23 cellular contexts compared by ENCODE assay signal in the genomic region with DNA sequence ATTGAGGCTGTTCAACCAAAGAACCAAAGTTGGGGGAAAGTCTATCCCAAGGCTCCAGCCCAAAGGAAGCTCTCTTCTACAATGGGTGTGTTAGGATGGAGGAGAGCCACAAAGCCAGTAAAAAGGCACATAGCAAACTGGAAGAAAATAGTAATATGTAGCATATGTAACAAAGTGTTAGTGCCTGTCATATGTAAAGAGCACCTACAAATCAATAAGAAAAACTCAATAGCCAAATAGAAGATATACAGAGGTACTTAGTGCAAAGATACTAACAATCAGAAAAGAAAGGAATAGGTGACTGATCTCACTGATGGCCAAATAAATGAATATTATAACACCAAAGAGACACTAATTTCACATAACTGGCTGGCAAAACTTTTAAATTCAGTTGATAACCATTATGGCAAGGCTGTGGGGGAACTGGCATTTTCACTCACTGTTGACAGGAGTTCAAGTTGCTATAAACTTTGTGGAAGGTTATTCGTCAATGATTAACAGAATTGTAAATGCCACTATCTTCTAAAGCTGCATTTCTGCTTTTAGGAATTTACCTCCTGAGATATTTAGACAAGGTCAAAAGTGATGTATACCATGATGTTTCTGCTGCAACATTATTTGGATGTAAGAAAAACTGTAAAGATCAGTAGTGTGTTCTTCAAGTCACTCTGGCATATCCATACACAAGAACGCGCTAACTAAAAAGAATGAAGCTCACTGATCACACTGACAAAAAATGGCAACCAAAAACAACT.
A peak's percentile ranks its signal among the peaks of the same experiment; 100 is the strongest.
DNase-seq lines count a peak whose midpoint lies in the region; ATAC-seq, FAIRE-seq and TF ChIP-seq lines count a peak whose summit lies in the region.
"Had no signal": no experiment of that assay in that cellular context is flagged by ENCODE, and none has a peak within 500 bp of the region (broad histone marks: within the 10 kb centered on the region; RNA-seq: fewer than 3 reads in every experiment).

No MANE protein-coding gene starts in this region.

- peaks cover 27% of the 10 kb centered on the region for H3K4me1 Mint-ChIP-seq in GM23338

- in situ Hi-C loops in K562 (cut with MboI): no loop called here

- peaks cover 7% of the 10 kb centered on the region; the same call in 1 of the 2 replicates for H3F3A ChIP-seq in GM23338 (replicated peaks; ENCODE audit: low read depth)

- H3K4me2 ChIP-seq in GM23338 (peak overlapping the region; percentile 68; the same call in 1 of the 2 replicates), K562 (ENCODE audit: insufficient read depth, low read length) (no peak overlapping the region)

- H3K27me3 ChIP-seq in GM23338 (ENCODE audit: insufficient read depth): no peaks in the 10 kb centered on the region
- H3K27me3 ChIP-seq in K562 (ENCODE audit: control insufficient read depth in 2 of 2, insufficient read depth in 2 of 2, low read length in 2 of 2): peaks cover 17 to 29% of the 10 kb centered on the region in 2 experiments
- no peaks in the 10 kb centered on the region for H3K27me3 ChIP-seq in right lobe of liver
- H3K27me3 ChIP-seq in stomach: no peaks in the 10 kb centered on the region
- H3K27me3 ChIP-seq: BE2C had no signal

- DNase-seq in GM23338 (ENCODE audit: low spot score): no peak
- no peak for DNase-seq in K562 (ENCODE audit: extremely low read depth in 1 of 4, low spot score in 3 of 4)
- DNase-seq in right lobe of liver: no peak
- DNase-seq in stomach: no peak
- DNase-seq in stimulated activated CD8-positive, alpha-beta memory T cell treated with anti-CD3 and anti-CD28 coated beads, Interleukin-4, amount 100 ng/mL, for 48 hours: no peak
- DNase-seq in DMS 273 (lab: John Stamatoyannopoulos, UW; ENCODE audit: unreplicated experiment): no peak
- DNase-seq: BE2C; CD4-positive, CD25-positive, alpha-beta regulatory T cell; COR-L47; GF-D8; HFFc6; IMR-90; Karpas-422; NCI-H1417 treated with DMSO at 0.1 percent for 48 hours; NCI-H187 treated with DMSO at 0.1 percent for 48 hours; NCI-H2227 treated with DMSO at 0.1 percent for 48 hours; NCI-H510A treated with DMSO at 0.1 percent for 48 hours; NCI-H774; OCI-M1; SHP77 had no signal

- no peaks in the 10 kb centered on the region for H3K36me3 Mint-ChIP-seq in GM23338 (ENCODE audit: low read depth)
- H3K36me3 Mint-ChIP-seq: CD4-positive, CD25-positive, alpha-beta regulatory T cell had no signal

- H3K36me3 ChIP-seq in GM23338 (ENCODE audit: insufficient read depth) (no peaks in the 10 kb centered on the region), K562 (ENCODE audit: control insufficient read depth, insufficient read depth, low read length) (no peaks in the 10 kb centered on the region), right lobe of liver (no peaks in the 10 kb centered on the region), stomach (no peaks in the 10 kb centered on the region)

- no peaks in the 10 kb centered on the region for H3K9me3 ChIP-seq in K562 (replicated peaks; ENCODE audit: control insufficient read depth, insufficient read depth, low read depth, low read length)
- no peaks in the 10 kb centered on the region for H3K9me3 ChIP-seq in right lobe of liver
- no peaks in the 10 kb centered on the region for H3K9me3 ChIP-seq in stomach
- H3K9me3 ChIP-seq: BE2C had no signal

- TF ChIP-seq CTCF in GM23338 (conservative IDR thresholded peaks at IDR 0.05; ENCODE audit: low read depth in 2 of 2): no peak
- no peak for TF ChIP-seq CTCF in K562 (IDR thresholded peaks at IDR 0.05 in 2 of 3, conservative IDR thresholded peaks at IDR 0.05 in 1 of 3; ENCODE audit: insufficient read depth in 2 of 3, low read depth in 1 of 3, low read length in 3 of 3)
- no peak for TF ChIP-seq CTCF in right lobe of liver (IDR thresholded peaks at IDR 0.05)
- TF ChIP-seq CTCF in stomach (IDR thresholded peaks at IDR 0.05): no peak

- H3K9me3 Mint-ChIP-seq in GM23338: no peaks in the 10 kb centered on the region
- H3K9me3 Mint-ChIP-seq: HFFc6 had no signal

- ATAC-seq in GM23338: no peak
- no peak for ATAC-seq in K562
- ATAC-seq in right lobe of liver: peak; percentile 54 to 61 (median 58)
- ATAC-seq in GM19452 (IDR thresholded peaks at IDR 0.05; ENCODE audit: unreplicated experiment): no peak

- no TSS peak for BruUV-seq in K562 (replicated peaks; lab: Mats Ljungman, UMichigan)

- H2AFZ ChIP-seq in GM23338 (no peak overlapping the region), K562 (ENCODE audit: low read depth, low read length) (no peak overlapping the region)

- no peak overlapping the region for H3K9ac ChIP-seq in K562 (ENCODE audit: insufficient read depth in 1 of 2, low read depth in 2 of 2, low read length in 2 of 2)

- CTCF ChIA-PET in K562 (lab: Yijun Ruan, JAX; ENCODE audit: low intra/inter-chr PET ratio): no interaction called here

- FAIRE-seq in K562 (lab: Jason Lieb, UNC): no peak
- FAIRE-seq: H54 had no signal

- H3K4me3 Mint-ChIP-seq in GM23338: no peak overlapping the region
- H3K4me3 Mint-ChIP-seq: CD4-positive, CD25-positive, alpha-beta regulatory T cell; HFFc6 had no signal

- intact Hi-C loops in K562 (cut with micrococcal nuclease) (no loop called here), right lobe of liver (cut with DNase I) (no loop called here), stomach (cut with DNase I; ENCODE audit: low total_unique reads) (no loop called here)

- peaks cover 26% of the 10 kb centered on the region for H3K4me1 ChIP-seq in GM23338 (ENCODE audit: insufficient read depth)
- H3K4me1 ChIP-seq in K562 (replicated peaks in 1 of 2; ENCODE audit: control insufficient read depth in 2 of 2, insufficient read depth in 2 of 2, low read length in 2 of 2): peaks cover 0 to 10% of the 10 kb centered on the region in 2 experiments; a peak in 2 of 5 replicates
- peaks cover 0 to 29% (median 12%) of the 10 kb centered on the region in 4 donors for H3K4me1 ChIP-seq in right lobe of liver
- H3K4me1 ChIP-seq in stomach: peaks cover 20 to 34% (median 28%) of the 10 kb centered on the region in 4 donors
- H3K4me1 ChIP-seq: BE2C had no signal

- TF ChIP-seq POLR2A in K562 (conservative IDR thresholded peaks at IDR 0.05) (no peak), right lobe of liver (IDR thresholded peaks at IDR 0.05) (no peak), stomach (IDR thresholded peaks at IDR 0.05) (no peak)

- H3K27me3 Mint-ChIP-seq in GM23338 (ENCODE audit: insufficient read depth, low read depth, poor library complexity): peaks cover 10% of the 10 kb centered on the region

- H4K20me1 ChIP-seq in GM23338 (replicated peaks; ENCODE audit: insufficient read depth): no peaks in the 10 kb centered on the region
- no peaks in the 10 kb centered on the region for H4K20me1 ChIP-seq in K562 (replicated peaks; ENCODE audit: control insufficient read depth, insufficient read depth, low read length)

- H3K27ac ChIP-seq in GM23338 (ENCODE audit: low read depth) (peak overlapping the region; percentile 78; the same call in 1 of the 2 replicates), K562 (ENCODE audit: extremely low read depth, low read depth, low read length) (no peak overlapping the region), right lobe of liver (peak overlapping the region in 2 of 3 donors; percentile 53 to 71), stomach (peak overlapping the region in 4 of 5 donors; percentile 43 to 73 (median 64))
- H3K27ac ChIP-seq: SK-N-MC had no signal

- no peaks in the 10 kb centered on the region for H3K9me2 ChIP-seq in GM23338 (ENCODE audit: insufficient read depth)

- POLR2A ChIA-PET in K562 (lab: Yijun Ruan, JAX): no interaction called here

- WGBS in K562 (ENCODE audit: insufficient coverage, low coverage, missing lambda C conversion rate): 61% methylated on average over 3 of the region's 3 CpGs
- WGBS in right lobe of liver (ENCODE audit: insufficient coverage, low coverage, low lambda C conversion rate, missing lambda C conversion rate): 44% methylated on average over 3 of the region's 3 CpGs
- WGBS in stomach, 5 donors: 45 to 67% (median 65%) methylated on average over 3 of the region's 3 CpGs

- no peak for TF ChIP-seq EP300 in K562 (IDR thresholded peaks at IDR 0.05; ENCODE audit: low read length)
- no peak for TF ChIP-seq EP300 in stomach (IDR thresholded peaks at IDR 0.05)

- no peaks in the 10 kb centered on the region for H3K79me2 ChIP-seq in GM23338 (replicated peaks; ENCODE audit: insufficient read depth)
- no peaks in the 10 kb centered on the region for H3K79me2 ChIP-seq in K562 (ENCODE audit: control insufficient read depth, insufficient read depth, low read length)

- H3K27ac Mint-ChIP-seq in GM23338: no peak overlapping the region
- H3K27ac Mint-ChIP-seq: CD4-positive, CD25-positive, alpha-beta regulatory T cell; HFFc6 had no signal

- H3K4me3 ChIP-seq in GM23338: no peak overlapping the region
- H3K4me3 ChIP-seq in K562: no peak overlapping the region
- H3K4me3 ChIP-seq in right lobe of liver: no peak overlapping the region
- no peak overlapping the region for H3K4me3 ChIP-seq in stomach
- H3K4me3 ChIP-seq: SK-N-MC had no signal

- no peaks in the 10 kb centered on the region for H3K9me1 ChIP-seq in K562 (ENCODE audit: control insufficient read depth, insufficient read depth, low read length)

- TF ChIP-seq RAD21 in K562 (CRISPR knock-in tag; conservative IDR thresholded peaks at IDR 0.05 in 1 of 2, IDR thresholded peaks at IDR 0.05 in 1 of 2): no peak

TF ChIP-seq in GM23338, 12 proteins besides CTCF, POLR2A, EP300 and RAD21 (continues in another document):
- TF ChIP-seq NANOG (IDR thresholded peaks at IDR 0.05; ENCODE audit: borderline replicate concordance): no peak
- no peak for TF ChIP-seq EZH2phosphoT487 (IDR thresholded peaks at IDR 0.05; ENCODE audit: unreplicated experiment)
- no peak for TF ChIP-seq STAT1 (IDR thresholded peaks at IDR 0.05; ENCODE audit: unreplicated experiment)
- no peak for TF ChIP-seq ZNF331 (CRISPR knock-in tag; IDR thresholded peaks at IDR 0.05; ENCODE audit: low read depth)

TF ChIP-seq in K562, 482 proteins besides CTCF, POLR2A, EP300 and RAD21:
- TF ChIP-seq, protein P1, sequence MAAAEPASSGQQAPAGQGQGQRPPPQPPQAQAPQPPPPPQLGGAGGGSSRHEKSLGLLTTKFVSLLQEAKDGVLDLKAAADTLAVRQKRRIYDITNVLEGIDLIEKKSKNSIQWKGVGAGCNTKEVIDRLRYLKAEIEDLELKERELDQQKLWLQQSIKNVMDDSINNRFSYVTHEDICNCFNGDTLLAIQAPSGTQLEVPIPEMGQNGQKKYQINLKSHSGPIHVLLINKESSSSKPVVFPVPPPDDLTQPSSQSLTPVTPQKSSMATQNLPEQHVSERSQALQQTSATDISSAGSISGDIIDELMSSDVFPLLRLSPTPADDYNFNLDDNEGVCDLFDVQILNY (CRISPR knock-in tag; IDR thresholded peaks at IDR 0.05): no peak
- TF ChIP-seq BCOR (IDR thresholded peaks at IDR 0.05) (peak; percentile 39; the same call in 1 of the 2 replicates), SAP30 (IDR thresholded peaks at IDR 0.05; ENCODE audit: borderline replicate concordance, insufficient read depth, low read depth, low read length, poor library complexity, severe bottlenecking) (no peak), RBM25 (IDR thresholded peaks at IDR 0.05; ENCODE audit: low read depth, low read length, severe bottlenecking) (peak; percentile 61), KDM1A (IDR thresholded peaks at IDR 0.05) (peak in 1 of 2 experiments; percentile 27; a peak in 1 of 4 replicates)

Comparison
In these comparisons a context has a peak if more than half of its experiments do, and no peak if none do; other contexts are left out.
1. ATAC-seq: peak in right lobe of liver (4 of 4); none in GM23338 (single experiment), K562 (single experiment) and GM19452 (single experiment).